Comparison of ENCODE assay signal across 8 cellular contexts in the genomic region with DNA sequence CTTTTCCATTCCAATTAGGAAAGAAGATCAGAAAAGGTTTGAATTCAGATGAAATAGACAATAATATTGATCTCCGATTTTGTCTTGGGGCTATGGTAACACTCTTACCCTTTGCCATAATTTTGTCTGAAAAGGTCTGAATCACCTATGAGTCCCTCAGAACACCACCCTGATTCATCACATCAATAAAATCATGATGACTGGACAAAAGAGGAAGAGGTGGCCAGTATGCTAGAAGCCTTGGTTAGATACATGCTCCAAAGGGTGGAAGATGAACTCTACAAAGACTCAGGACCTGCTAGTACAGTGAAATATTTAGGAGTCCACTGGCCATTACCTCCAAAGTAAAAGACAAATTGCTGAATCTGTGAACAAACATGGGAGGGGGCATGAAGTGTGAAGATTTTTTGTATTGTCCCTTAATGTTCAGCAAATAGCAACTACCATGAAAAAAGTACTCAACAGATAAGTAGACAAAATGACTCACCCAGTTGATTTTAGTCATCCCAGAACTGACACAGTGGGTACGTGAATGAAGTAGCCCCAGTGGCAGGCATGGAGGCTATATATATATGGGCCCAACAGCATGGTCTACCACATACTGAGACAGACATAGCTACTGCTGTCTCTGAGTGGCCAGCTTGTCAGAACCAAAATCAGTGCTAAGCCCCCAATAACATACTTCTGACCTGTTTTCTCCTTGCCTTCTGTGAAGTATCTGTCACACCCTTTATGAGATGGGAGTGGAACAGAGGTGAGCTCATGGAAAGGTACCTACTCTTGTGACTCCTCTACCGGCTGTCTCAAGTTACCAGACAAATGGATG. TPM values are rescaled to one million over a fixed set of nuclear protein-coding genes. Genes with fewer than 3 reads are reported as not detected.
DNase-seq lines count a peak whose midpoint lies in the region; ATAC-seq and TF ChIP-seq lines count a peak whose summit lies in the region.

No MANE protein-coding gene starts in this region.

- H3K27me3 ChIP-seq in ACC112 (ENCODE audit: insufficient read depth, low read length) = no peaks in the 10 kb centered on the region
- no peaks in the 10 kb centered on the region for H3K27me3 ChIP-seq in testis
- H3K27me3 ChIP-seq in ovary = no peaks in the 10 kb centered on the region
- no peaks in the 10 kb centered on the region for H3K27me3 ChIP-seq in ascending aorta

- H3K4me3 ChIP-seq in ACC112 (ENCODE audit: low read depth, low read length) = peak overlapping the region; percentile 29; the same call in 1 of the 2 replicates
- no peak overlapping the region for H3K4me3 ChIP-seq in testis
- no peak overlapping the region for H3K4me3 ChIP-seq in ovary
- H3K4me3 ChIP-seq in ascending aorta = no peak overlapping the region

- H3K9me3 ChIP-seq in testis = no peaks in the 10 kb centered on the region
- H3K9me3 ChIP-seq in ovary = no peaks in the 10 kb centered on the region
- H3K9me3 ChIP-seq in ascending aorta = no peaks in the 10 kb centered on the region

- WGBS in testis, 2 donors = 97 to 98% methylated on average over 3 of the region's 3 CpGs
- 93 to 95% (median 93%) methylated on average over 3 of the region's 3 CpGs for WGBS in ovary, 3 donors

- CTCF ChIA-PET in T-cell (lab: Charles Lee) = interaction anchor here in 1 of 2 donors (0.7 kb wide), 1 partner anchor 42 kb away, joined by 3 read pairs; no protein-coding TSS in a partner anchor

- H3K4me1 ChIP-seq in ACC112 (ENCODE audit: control insufficient read depth, insufficient read depth, low read length, unreplicated experiment) (peaks cover 37% of the 10 kb centered on the region), testis (no peaks in the 10 kb centered on the region), ovary (ENCODE audit: insufficient read depth) (peaks cover 3% of the 10 kb centered on the region), ascending aorta (peaks cover 0 to 17% of the 10 kb centered on the region in 2 donors)

- POLR2A ChIA-PET in T-cell (lab: Charles Lee) = no interaction called here

- TF ChIP-seq EP300 in ovary (IDR thresholded peaks at IDR 0.05) = no peak

- H3K27ac ChIP-seq in ACC112 (ENCODE audit: low read depth, low read length) (peak overlapping the region; percentile 45), testis (no peak overlapping the region), ovary (no peak overlapping the region), ascending aorta (no peak overlapping the region)

- H3K4me1 Mint-ChIP-seq in T-cell = no peaks in the 10 kb centered on the region

- no peaks in the 10 kb centered on the region for H3K27me3 Mint-ChIP-seq in T-cell

- DNase-seq in GM20000 (ENCODE audit: low spot score) (peak; percentile 19), testis (no peak), ovary (no peak), ascending aorta (ENCODE audit: low spot score in 2 of 2) (no peak), T-cell (no peak)
- peak; percentile 53 for DNase-seq in activated naive CD4-positive, alpha-beta T cell treated with anti-CD3 and anti-CD28 coated beads, Interleukin-2, amount 50 U/mL, for 16 hours

- H3K36me3 ChIP-seq in ACC112 (ENCODE audit: insufficient read depth, low read length) (no peaks in the 10 kb centered on the region), testis (ENCODE audit: low read depth, missing control alignments) (no peaks in the 10 kb centered on the region), ovary (no peaks in the 10 kb centered on the region), ascending aorta (no peaks in the 10 kb centered on the region)

- H3K36me3 Mint-ChIP-seq in T-cell = peaks cover 24% of the 10 kb centered on the region

- no peak overlapping the region for H3K4me3 Mint-ChIP-seq in T-cell

- ATAC-seq in HG03460 (IDR thresholded peaks at IDR 0.05; ENCODE audit: unreplicated experiment) = peak; percentile 86
- ATAC-seq in T-cell (replicated peaks in 1 of 4) = no peak

- no peak for TF ChIP-seq POLR2A in testis (IDR thresholded peaks at IDR 0.05)
- no peak for TF ChIP-seq POLR2A in ovary (IDR thresholded peaks at IDR 0.05)

- no peaks in the 10 kb centered on the region for H3K79me2 ChIP-seq in ACC112 (ENCODE audit: control insufficient read depth, insufficient read depth, low read length, unreplicated experiment)

- H2AFZ ChIP-seq in ACC112 (ENCODE audit: low read length, unreplicated experiment) = peak overlapping the region; percentile 40

- intact Hi-C loops in testis (cut with DNase I; ENCODE audit: low total_unique reads) (no loop called here), ovary (cut with DNase I) (no loop called here), ascending aorta (cut with DNase I) (no loop called here)

- TF ChIP-seq CTCF in GM20000 (IDR thresholded peaks at IDR 0.05; ENCODE audit: extremely low read depth, missing control alignments) = no peak
- TF ChIP-seq CTCF in testis (IDR thresholded peaks at IDR 0.05) = no peak
- TF ChIP-seq CTCF in ovary (IDR thresholded peaks at IDR 0.05) = no peak
- no peak for TF ChIP-seq CTCF in ascending aorta (IDR thresholded peaks at IDR 0.05)

- H3K9me3 Mint-ChIP-seq in T-cell = no peaks in the 10 kb centered on the region

- no peak overlapping the region for H3K27ac Mint-ChIP-seq in T-cell

RNA-seq across cellular contexts. Expression of gene GLS, which starts 36.5 kb away (rescaled TPM):
- total RNA-seq in testis (100 to 1,000 TPM in 1 of 2 donors, 10 to 100 TPM in 1; 77.7 to 130 TPM), ovary (100 to 1,000 TPM in 1 of 7 donors, 10 to 100 TPM in 6; 71.2 to 141 (median 77.1) TPM), ascending aorta (132 TPM), T-cell (100 to 1,000 TPM; 192 to 233 (median 209) TPM)
- polyA plus RNA-seq in testis (ENCODE audit: insufficient read depth, low read depth, low replicate concordance) (22.8 TPM), ovary (10 to 100 TPM; 20.2 to 56.1 TPM)

Comparison
In these comparisons a context has a peak if more than half of its experiments do, and no peak if none do; other contexts are left out.
1. DNase-seq: peak in GM20000 (single experiment) and activated naive CD4-positive, alpha-beta T cell treated with anti-CD3 and anti-CD28 coated beads, Interleukin-2, amount 50 U/mL, for 16 hours (single experiment); none in testis (single experiment), ovary (0 of 5), ascending aorta (0 of 2) and T-cell (0 of 34).